18 cellular contexts compared by ENCODE assay signal in genomic region chr1:10631811-10632481, GRCh38.
DNase-seq lines count a peak whose midpoint lies in the region; ATAC-seq and TF ChIP-seq lines count a peak whose summit lies in the region.
"Had no signal": no experiment of that assay in that cellular context is flagged by ENCODE, and none has a peak within 500 bp of the region (broad histone marks: within the 10 kb centered on the region; RNA-seq: fewer than 3 reads in every experiment).

No MANE protein-coding gene starts in this region.

- no peak for ATAC-seq in HG03457 (IDR thresholded peaks at IDR 0.05; ENCODE audit: unreplicated experiment)
- ATAC-seq in GM19035 (IDR thresholded peaks at IDR 0.05; ENCODE audit: unreplicated experiment): no peak
- ATAC-seq: activated CD8-positive, alpha-beta memory T cell treated with anti-CD3 and anti-CD28 coated beads, Interleukin-2, amount 10 ng/mL, durations not matched to agents 7 days and 5 days; T-cell had no signal

- H3K9me3 Mint-ChIP-seq in glutamatergic neuron (ENCODE audit: unreplicated experiment): peaks cover 4% of the 10 kb centered on the region
- no peaks in the 10 kb centered on the region for H3K9me3 Mint-ChIP-seq in osteocyte (ENCODE audit: unreplicated experiment)
- H3K9me3 Mint-ChIP-seq: activated B cell treated with CpG ODN at 0.5 μM for 24 hours; activated naive CD4-positive, alpha-beta T cell treated with anti-CD3 and anti-CD28 coated beads, Interleukin-2, amount 50 U/mL, for 24 hours; T-cell had no signal

- H3K36me3 Mint-ChIP-seq in glutamatergic neuron (ENCODE audit: unreplicated experiment) (no peaks in the 10 kb centered on the region), osteocyte (ENCODE audit: unreplicated experiment) (peaks cover 6% of the 10 kb centered on the region)
- H3K36me3 Mint-ChIP-seq: activated CD8-positive, alpha-beta memory T cell treated with anti-CD3 and anti-CD28 coated beads, Interleukin-2, amount 10 ng/mL, durations not matched to agents 7 days and 5 days had no signal

- DNase-seq in BE2C: peak; percentile 48
- DNase-seq in glutamatergic neuron: peak; percentile 43
- no peak for DNase-seq in osteocyte (ENCODE audit: extremely low spot score, unreplicated experiment)
- DNase-seq in activated gamma-delta T cell treated with Interleukin-2 at 50 U/mL for 16 hours: no peak
- no peak for DNase-seq in DMS79 (lab: John Stamatoyannopoulos, UW)
- DNase-seq: activated B cell treated with CpG ODN at 0.5 μM for 24 hours; activated CD8-positive, alpha-beta memory T cell treated with anti-CD3 and anti-CD28 coated beads, Interleukin-2, amount 10 ng/mL, durations not matched to agents 7 days and 5 days; AML-193; HCEC 1CT; Karpas-422; NCI-H1436 treated with DMSO at 0.1 percent for 48 hours; NCI-H69; T-cell had no signal

- H3K4me1 Mint-ChIP-seq in glutamatergic neuron (ENCODE audit: low read depth, unreplicated experiment) (peaks cover 3% of the 10 kb centered on the region), osteocyte (ENCODE audit: unreplicated experiment) (peaks cover 54% of the 10 kb centered on the region)
- H3K4me1 Mint-ChIP-seq: activated B cell treated with CpG ODN at 0.5 μM for 24 hours; activated CD8-positive, alpha-beta memory T cell treated with anti-CD3 and anti-CD28 coated beads, Interleukin-2, amount 10 ng/mL, durations not matched to agents 7 days and 5 days; activated naive CD4-positive, alpha-beta T cell treated with anti-CD3 and anti-CD28 coated beads, Interleukin-2, amount 50 U/mL, for 24 hours; T-cell had no signal

- peaks cover 2% of the 10 kb centered on the region for H3K27me3 Mint-ChIP-seq in glutamatergic neuron (ENCODE audit: unreplicated experiment)
- H3K27me3 Mint-ChIP-seq in osteocyte (ENCODE audit: unreplicated experiment): no peaks in the 10 kb centered on the region
- H3K27me3 Mint-ChIP-seq: activated B cell treated with CpG ODN at 0.5 μM for 24 hours; activated CD8-positive, alpha-beta memory T cell treated with anti-CD3 and anti-CD28 coated beads, Interleukin-2, amount 10 ng/mL, durations not matched to agents 7 days and 5 days; activated naive CD4-positive, alpha-beta T cell treated with anti-CD3 and anti-CD28 coated beads, Interleukin-2, amount 50 U/mL, for 24 hours; T-cell had no signal

- H3K4me1 ChIP-seq in BE2C (peaks cover 7% of the 10 kb centered on the region), HUES48 (ENCODE audit: control insufficient read depth, insufficient read depth, low read length) (peaks cover 20% of the 10 kb centered on the region)

- H3K9me3 ChIP-seq in BE2C (no peaks in the 10 kb centered on the region), HUES48 (ENCODE audit: control insufficient read depth, insufficient read depth, low read length) (no peaks in the 10 kb centered on the region)
- H3K9me3 ChIP-seq: Peyer's patch had no signal

- no peaks in the 10 kb centered on the region for H3K27me3 ChIP-seq in BE2C
- no peaks in the 10 kb centered on the region for H3K27me3 ChIP-seq in HUES48 (ENCODE audit: control insufficient read depth, insufficient read depth, low read length)
- H3K27me3 ChIP-seq: Peyer's patch had no signal

- H3K27ac Mint-ChIP-seq in glutamatergic neuron (ENCODE audit: unreplicated experiment) (no peak overlapping the region), osteocyte (ENCODE audit: unreplicated experiment) (peak overlapping the region; percentile 78)
- H3K27ac Mint-ChIP-seq: activated B cell treated with CpG ODN at 0.5 μM for 24 hours; activated CD8-positive, alpha-beta memory T cell treated with anti-CD3 and anti-CD28 coated beads, Interleukin-2, amount 10 ng/mL, durations not matched to agents 7 days and 5 days; activated naive CD4-positive, alpha-beta T cell treated with anti-CD3 and anti-CD28 coated beads, Interleukin-2, amount 50 U/mL, for 24 hours; T-cell had no signal

- H3K9ac ChIP-seq in HUES48 (ENCODE audit: low read depth, low read length): no peak overlapping the region

- H3K4me3 ChIP-seq in BE2C (ENCODE audit: low read depth, low read length) (no peak overlapping the region), HUES48 (ENCODE audit: low read depth, low read length) (no peak overlapping the region)
- H3K4me3 ChIP-seq: Peyer's patch had no signal

- H3K36me3 ChIP-seq in BE2C: no peaks in the 10 kb centered on the region
- H3K36me3 ChIP-seq in HUES48 (ENCODE audit: control insufficient read depth, insufficient read depth, low read length): no peaks in the 10 kb centered on the region

- H3K4me3 Mint-ChIP-seq in glutamatergic neuron (ENCODE audit: unreplicated experiment) (no peak overlapping the region), osteocyte (ENCODE audit: unreplicated experiment) (no peak overlapping the region)
- H3K4me3 Mint-ChIP-seq: activated B cell treated with CpG ODN at 0.5 μM for 24 hours; activated CD8-positive, alpha-beta memory T cell treated with anti-CD3 and anti-CD28 coated beads, Interleukin-2, amount 10 ng/mL, durations not matched to agents 7 days and 5 days; activated naive CD4-positive, alpha-beta T cell treated with anti-CD3 and anti-CD28 coated beads, Interleukin-2, amount 50 U/mL, for 24 hours; T-cell had no signal

- TF ChIP-seq CTCF in BE2C (IDR thresholded peaks at IDR 0.05; ENCODE audit: low read depth, low read length) (no peak), glutamatergic neuron (IDR thresholded peaks at IDR 0.05; ENCODE audit: partially characterized antibody, unreplicated experiment) (no peak), osteocyte (IDR thresholded peaks at IDR 0.05) (no peak)

- H3K27ac ChIP-seq in HUES48 (ENCODE audit: low read depth, low read length): peak overlapping the region; percentile 69

Comparison
In these comparisons a context has a peak if more than half of its experiments do, and no peak if none do; other contexts are left out.
1. DNase-seq: peak in BE2C (single experiment) and glutamatergic neuron (single experiment); none in osteocyte (single experiment), activated gamma-delta T cell treated with Interleukin-2 at 50 U/mL for 16 hours (single experiment) and DMS79 (single experiment).